ENCODE assay signal across 38 cellular contexts in the genomic region with DNA sequence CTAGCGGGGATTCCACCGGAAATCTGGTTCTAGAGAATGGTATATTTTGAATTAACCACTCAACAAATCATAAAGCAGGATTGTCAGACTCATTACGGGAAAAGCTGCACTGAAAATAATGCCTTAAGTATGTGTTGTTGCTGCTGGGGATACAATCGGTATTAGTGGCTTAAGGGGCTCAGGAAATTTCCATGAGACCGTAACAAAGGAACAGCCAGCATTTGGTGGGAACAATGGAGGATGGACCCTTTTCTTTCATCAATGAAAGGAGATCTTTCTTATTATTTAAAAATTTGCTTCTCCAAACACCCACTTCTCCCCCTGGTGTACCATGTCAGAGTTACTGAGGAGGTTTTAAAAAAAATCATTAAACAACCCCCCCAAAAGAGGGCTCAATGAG.
"Had no signal": no experiment of that assay in that cellular context is flagged by ENCODE, and none has a peak within 500 bp of the region (broad histone marks: within the 10 kb centered on the region; RNA-seq: fewer than 3 reads in every experiment).

No MANE protein-coding gene starts in this region.

- H3K4me1 ChIP-seq: adrenal gland, breast epithelium, esophagus muscularis mucosa, foreskin keratinocyte, gastrocnemius medialis, heart right ventricle had no signal

- H3K27ac ChIP-seq: adrenal gland, breast epithelium, cardiac muscle cell, coronary artery, esophagus muscularis mucosa, foreskin keratinocyte, gastrocnemius medialis, heart right ventricle, WERI-Rb-1 had no signal

- DNase-seq: activated B cell treated with CpG ODN at 0.5 μM for 24 hours; activated CD4-positive, alpha-beta memory T cell treated with anti-CD3 and anti-CD28 coated beads for 36 hours; activated CD4-positive, alpha-beta T cell treated with anti-CD3 and anti-CD28 coated beads for 36 hours; activated CD4-positive, alpha-beta T cell treated with anti-CD3 and anti-CD28 coated beads, Interleukin-2, amount 10 ng/mL, durations not matched to agents 24 days and 14 days; activated CD4-positive, CD25-positive, alpha-beta regulatory T cell treated with anti-CD3 and anti-CD28 coated beads, Interleukin-2, amount 50 U/mL, for 72 hours; activated CD8-positive, alpha-beta memory T cell treated with anti-CD3 and anti-CD28 coated beads, Interleukin-2, amount 10 ng/mL, durations not matched to agents 7 days and 5 days; activated CD8-positive, alpha-beta memory T cell treated with anti-CD3 and anti-CD28 coated beads, Interleukin-2, amount 50 U/mL, for 4 hours; activated CD8-positive, alpha-beta T cell treated with anti-CD3 and anti-CD28 coated beads, Interleukin-2, amount 10 ng/mL, durations not matched to agents 7 days and 5 days; activated effector memory CD4-positive, alpha-beta T cell treated with anti-CD3 and anti-CD28 coated beads, Interleukin-2, amount 50 U/mL, for 16 hours; activated naive CD4-positive, alpha-beta T cell treated with anti-CD3 and anti-CD28 coated beads for 36 hours; activated naive CD8-positive, alpha-beta T cell treated with anti-CD3 and anti-CD28 coated beads for 36 hours; activated naive CD8-positive, alpha-beta T cell treated with anti-CD3 and anti-CD28 coated beads, Interleukin-2, amount 50 U/mL, for 24 hours; activated T-cell treated with anti-CD3 and anti-CD28 coated beads, Interleukin-2, amount 50 U/mL, for 1 hour; activated T-cell treated with anti-CD3 and anti-CD28 coated beads, Interleukin-2, amount 50 U/mL, for 48 hours; adrenal gland; amygdala; aorta; central memory CD4-positive, alpha-beta T cell; cerebellar nuclear complex; effector CD4-positive, alpha-beta T cell; effector memory CD8-positive, alpha-beta T cell; erythroblast; foreskin keratinocyte; gastrocnemius medialis; heart right ventricle; T-helper 1 cell; T-helper 17 cell; WERI-Rb-1 had no signal

- H3K27me3 Mint-ChIP-seq: activated CD4-positive, alpha-beta memory T cell treated with anti-CD3 and anti-CD28 coated beads for 36 hours; activated CD4-positive, alpha-beta T cell treated with anti-CD3 and anti-CD28 coated beads, Interleukin-2, amount 10 ng/mL, durations not matched to agents 24 days and 14 days; activated CD8-positive, alpha-beta memory T cell treated with anti-CD3 and anti-CD28 coated beads, Interleukin-2, amount 10 ng/mL, durations not matched to agents 7 days and 5 days; activated naive CD4-positive, alpha-beta T cell treated with anti-CD3 and anti-CD28 coated beads, Interleukin-2, amount 50 U/mL, for 24 hours; activated naive CD8-positive, alpha-beta T cell treated with anti-CD3 and anti-CD28 coated beads for 36 hours; activated naive CD8-positive, alpha-beta T cell treated with anti-CD3 and anti-CD28 coated beads, Interleukin-2, amount 50 U/mL, for 24 hours; brain; dendritic cell treated with granulocyte-macrophage colony-stimulating factor and Interleukin-4, amounts not matched to agents 40 ng/mL and 50 ng/mL, for 4 days; effector memory CD8-positive, alpha-beta T cell; T-helper 17 cell had no signal

- H3K36me3 Mint-ChIP-seq: activated CD4-positive, alpha-beta memory T cell treated with anti-CD3 and anti-CD28 coated beads for 36 hours; activated CD8-positive, alpha-beta memory T cell treated with anti-CD3 and anti-CD28 coated beads, Interleukin-2, amount 10 ng/mL, durations not matched to agents 7 days and 5 days; activated naive CD4-positive, alpha-beta T cell treated with anti-CD3 and anti-CD28 coated beads, Interleukin-2, amount 50 U/mL, for 24 hours; activated naive CD8-positive, alpha-beta T cell treated with anti-CD3 and anti-CD28 coated beads for 36 hours; brain had no signal

- H3K4me1 Mint-ChIP-seq: activated B cell treated with CpG ODN at 0.5 μM for 24 hours; activated CD4-positive, alpha-beta T cell treated with anti-CD3 and anti-CD28 coated beads for 36 hours; activated CD4-positive, alpha-beta T cell treated with anti-CD3 and anti-CD28 coated beads, Interleukin-2, amount 10 ng/mL, durations not matched to agents 24 days and 14 days; activated CD8-positive, alpha-beta memory T cell treated with anti-CD3 and anti-CD28 coated beads, Interleukin-2, amount 10 ng/mL, durations not matched to agents 7 days and 5 days; activated naive CD4-positive, alpha-beta T cell treated with anti-CD3 and anti-CD28 coated beads, Interleukin-2, amount 50 U/mL, for 24 hours; activated naive CD8-positive, alpha-beta T cell treated with anti-CD3 and anti-CD28 coated beads for 36 hours; activated naive CD8-positive, alpha-beta T cell treated with anti-CD3 and anti-CD28 coated beads, Interleukin-2, amount 50 U/mL, for 24 hours; T-helper 17 cell had no signal

- H3K36me3 ChIP-seq: adrenal gland, breast epithelium, cardiac muscle cell, esophagus muscularis mucosa, gastrocnemius medialis, heart right ventricle, WERI-Rb-1 had no signal

- H3K9me3 Mint-ChIP-seq: activated B cell treated with CpG ODN at 0.5 μM for 24 hours; activated CD4-positive, alpha-beta memory T cell treated with anti-CD3 and anti-CD28 coated beads for 36 hours; activated CD4-positive, alpha-beta T cell treated with anti-CD3 and anti-CD28 coated beads, Interleukin-2, amount 10 ng/mL, durations not matched to agents 24 days and 14 days; activated naive CD4-positive, alpha-beta T cell treated with anti-CD3 and anti-CD28 coated beads for 36 hours; activated naive CD4-positive, alpha-beta T cell treated with anti-CD3 and anti-CD28 coated beads, Interleukin-2, amount 50 U/mL, for 24 hours; activated naive CD8-positive, alpha-beta T cell treated with anti-CD3 and anti-CD28 coated beads for 36 hours; activated naive CD8-positive, alpha-beta T cell treated with anti-CD3 and anti-CD28 coated beads, Interleukin-2, amount 50 U/mL, for 24 hours; activated T-helper 1 cell treated with anti-CD3 and anti-CD28 coated beads, Interleukin-12 subunit alpha, Interleukin-12 subunit beta, Interleukin-2, Interleukin-4 antibody, amounts not matched to agents 30 ng/mL and 10 ng/mL and 1 ng/mL, durations not matched to agents 14 hours and 24 hours and 36 hours; activated T-helper 2 cell treated with anti-CD3 and anti-CD28 coated beads, Interferon-gamma antibody, Interleukin-2, Interleukin-4, amounts not matched to agents 10 μg/mL and 5 μg/mL and 100 μg/mL, durations not matched to agents 14 hours and 24 hours and 36 hours; T-helper 2 cell treated with Interferon-gamma antibody and Interleukin-4, amounts not matched to agents 5 μg/mL and 100 μg/mL, for 36 hours had no signal

- ATAC-seq: activated CD4-positive, alpha-beta T cell treated with anti-CD3 and anti-CD28 coated beads for 36 hours; activated CD8-positive, alpha-beta memory T cell treated with anti-CD3 and anti-CD28 coated beads, Interleukin-2, amount 10 ng/mL, durations not matched to agents 7 days and 5 days; activated CD8-positive, alpha-beta T cell treated with anti-CD3 and anti-CD28 coated beads, Interleukin-2, amount 10 ng/mL, durations not matched to agents 7 days and 5 days; activated naive CD8-positive, alpha-beta T cell treated with anti-CD3 and anti-CD28 coated beads, Interleukin-2, amount 50 U/mL, for 24 hours; effector memory CD8-positive, alpha-beta T cell; foreskin keratinocyte; gastrocnemius medialis; heart right ventricle; T-helper 17 cell had no signal

- H3K4me3 ChIP-seq: adrenal gland, breast epithelium, cardiac muscle cell, coronary artery, esophagus muscularis mucosa, gastrocnemius medialis, heart right ventricle had no signal

- H3K9me3 ChIP-seq: adrenal gland, breast epithelium, esophagus muscularis mucosa, gastrocnemius medialis, heart right ventricle had no signal

- H3K27ac Mint-ChIP-seq: activated B cell treated with CpG ODN at 0.5 μM for 24 hours; activated CD4-positive, alpha-beta memory T cell treated with anti-CD3 and anti-CD28 coated beads for 36 hours; activated CD4-positive, alpha-beta T cell treated with anti-CD3 and anti-CD28 coated beads for 36 hours; activated CD4-positive, alpha-beta T cell treated with anti-CD3 and anti-CD28 coated beads, Interleukin-2, amount 10 ng/mL, durations not matched to agents 24 days and 14 days; activated CD8-positive, alpha-beta memory T cell treated with anti-CD3 and anti-CD28 coated beads, Interleukin-2, amount 10 ng/mL, durations not matched to agents 7 days and 5 days; activated CD8-positive, alpha-beta T cell treated with anti-CD3 and anti-CD28 coated beads, Interleukin-2, amount 10 ng/mL, durations not matched to agents 7 days and 5 days; activated naive CD4-positive, alpha-beta T cell treated with anti-CD3 and anti-CD28 coated beads for 36 hours; activated naive CD4-positive, alpha-beta T cell treated with anti-CD3 and anti-CD28 coated beads, Interleukin-2, amount 50 U/mL, for 24 hours; activated naive CD8-positive, alpha-beta T cell treated with anti-CD3 and anti-CD28 coated beads for 36 hours; activated naive CD8-positive, alpha-beta T cell treated with anti-CD3 and anti-CD28 coated beads, Interleukin-2, amount 50 U/mL, for 24 hours; activated T-helper 1 cell treated with anti-CD3 and anti-CD28 coated beads, Interleukin-12 subunit alpha, Interleukin-12 subunit beta, Interleukin-2, Interleukin-4 antibody, amounts not matched to agents 30 ng/mL and 10 ng/mL and 1 ng/mL, durations not matched to agents 14 hours and 24 hours and 36 hours; activated T-helper 2 cell treated with anti-CD3 and anti-CD28 coated beads, Interferon-gamma antibody, Interleukin-2, Interleukin-4, amounts not matched to agents 10 μg/mL and 5 μg/mL and 100 μg/mL, durations not matched to agents 14 hours and 24 hours and 36 hours; dendritic cell treated with granulocyte-macrophage colony-stimulating factor and Interleukin-4, amounts not matched to agents 40 ng/mL and 50 ng/mL, for 4 days; effector memory CD8-positive, alpha-beta T cell; T-helper 17 cell; T-helper 2 cell treated with Interferon-gamma antibody and Interleukin-4, amounts not matched to agents 5 μg/mL and 100 μg/mL, for 36 hours had no signal

- H3K4me3 Mint-ChIP-seq: activated B cell treated with CpG ODN at 0.5 μM for 24 hours; activated CD4-positive, alpha-beta memory T cell treated with anti-CD3 and anti-CD28 coated beads for 36 hours; activated CD4-positive, alpha-beta T cell treated with anti-CD3 and anti-CD28 coated beads for 36 hours; activated CD4-positive, alpha-beta T cell treated with anti-CD3 and anti-CD28 coated beads, Interleukin-2, amount 10 ng/mL, durations not matched to agents 24 days and 14 days; activated CD8-positive, alpha-beta memory T cell treated with anti-CD3 and anti-CD28 coated beads, Interleukin-2, amount 10 ng/mL, durations not matched to agents 7 days and 5 days; activated CD8-positive, alpha-beta T cell treated with anti-CD3 and anti-CD28 coated beads, Interleukin-2, amount 10 ng/mL, durations not matched to agents 7 days and 5 days; activated naive CD4-positive, alpha-beta T cell treated with anti-CD3 and anti-CD28 coated beads for 36 hours; activated naive CD4-positive, alpha-beta T cell treated with anti-CD3 and anti-CD28 coated beads, Interleukin-2, amount 50 U/mL, for 24 hours; activated naive CD8-positive, alpha-beta T cell treated with anti-CD3 and anti-CD28 coated beads for 36 hours; activated naive CD8-positive, alpha-beta T cell treated with anti-CD3 and anti-CD28 coated beads, Interleukin-2, amount 50 U/mL, for 24 hours; activated T-helper 1 cell treated with anti-CD3 and anti-CD28 coated beads, Interleukin-12 subunit alpha, Interleukin-12 subunit beta, Interleukin-2, Interleukin-4 antibody, amounts not matched to agents 30 ng/mL and 10 ng/mL and 1 ng/mL, durations not matched to agents 14 hours and 24 hours and 36 hours; brain; dendritic cell treated with granulocyte-macrophage colony-stimulating factor and Interleukin-4, amounts not matched to agents 40 ng/mL and 50 ng/mL, for 4 days; effector memory CD8-positive, alpha-beta T cell; T-helper 17 cell; T-helper 2 cell treated with Interferon-gamma antibody and Interleukin-4, amounts not matched to agents 5 μg/mL and 100 μg/mL, for 36 hours had no signal

- H3K27me3 ChIP-seq: adrenal gland, breast epithelium, cardiac muscle cell, esophagus muscularis mucosa, foreskin keratinocyte, gastrocnemius medialis had no signal
